Comparison of ENCODE assay signal across 33 cellular contexts in genomic region chr14:80419339-80419738, GRCh38.
DNase-seq lines count a peak whose midpoint lies in the region; ATAC-seq and TF ChIP-seq lines count a peak whose summit lies in the region.
"Had no signal": no experiment of that assay in that cellular context is flagged by ENCODE, and none has a peak within 500 bp of the region (broad histone marks: within the 10 kb centered on the region; RNA-seq: fewer than 3 reads in every experiment).

No MANE protein-coding gene starts in this region.

- H3K27me3 Mint-ChIP-seq in type B pancreatic cell: no peaks in the 10 kb centered on the region
- H3K27me3 Mint-ChIP-seq: activated naive CD4-positive, alpha-beta T cell treated with anti-CD3 and anti-CD28 coated beads, Interleukin-2, amount 50 U/mL, for 24 hours; B cell had no signal

- in situ Hi-C loops in G401 (cut with HindIII; ENCODE audit: low sequenced_read_pairs): no loop called here
- in situ Hi-C loops in astrocyte of the spinal cord (cut with HindIII; ENCODE audit: low sequenced_read_pairs): no loop called here

- H3K9me3 Mint-ChIP-seq in type B pancreatic cell: no peaks in the 10 kb centered on the region
- H3K9me3 Mint-ChIP-seq: activated naive CD4-positive, alpha-beta T cell treated with anti-CD3 and anti-CD28 coated beads, Interleukin-2, amount 50 U/mL, for 24 hours; activated T-helper 2 cell treated with anti-CD3 and anti-CD28 coated beads, Interferon-gamma antibody, Interleukin-2, Interleukin-4, amounts not matched to agents 10 μg/mL and 5 μg/mL and 100 μg/mL, durations not matched to agents 14 hours and 24 hours and 36 hours; H9; nephron had no signal

- H3K4me3 ChIP-seq in astrocyte of the spinal cord (ENCODE audit: low read depth, low read length): no peak overlapping the region
- no peak overlapping the region for H3K4me3 ChIP-seq in mucosa of descending colon
- H3K4me3 ChIP-seq: cardiac muscle cell, heart left ventricle, lower lobe of right lung, SJSA1 had no signal

- no peak for TF ChIP-seq CTCF in astrocyte of the spinal cord (IDR thresholded peaks at IDR 0.05; ENCODE audit: low read depth, low read length)
- no peak for TF ChIP-seq CTCF in mucosa of descending colon (IDR thresholded peaks at IDR 0.05)
- no peak for TF ChIP-seq CTCF in type B pancreatic cell (conservative IDR thresholded peaks at IDR 0.05)

- H3K36me3 ChIP-seq in mucosa of descending colon (ENCODE audit: low read depth): no peaks in the 10 kb centered on the region
- H3K36me3 ChIP-seq: cardiac muscle cell, heart left ventricle, lower lobe of right lung, SJSA1, WERI-Rb-1 had no signal

- intact Hi-C loops in mucosa of descending colon (cut with DNase I, micrococcal nuclease) (no loop called here), left cardiac atrium (cut with DNase I) (no loop called here)

- H3K4me3 Mint-ChIP-seq in type B pancreatic cell: no peak overlapping the region
- H3K4me3 Mint-ChIP-seq: activated naive CD4-positive, alpha-beta T cell treated with anti-CD3 and anti-CD28 coated beads, Interleukin-2, amount 50 U/mL, for 24 hours; B cell; CD8-positive, alpha-beta T cell; H9; nephron; stimulated activated effector memory CD8-positive, alpha-beta T cell treated with anti-CD3 and anti-CD28 coated beads, Interleukin-12 subunit alpha, Interleukin-12 subunit beta, amount 100 ng/mL, for 72 hours had no signal

- no peaks in the 10 kb centered on the region for H3K4me1 Mint-ChIP-seq in type B pancreatic cell (ENCODE audit: unreplicated experiment)
- H3K4me1 Mint-ChIP-seq: activated naive CD4-positive, alpha-beta T cell treated with anti-CD3 and anti-CD28 coated beads, Interleukin-2, amount 50 U/mL, for 24 hours; B cell; H9; nephron; stimulated activated effector memory CD8-positive, alpha-beta T cell treated with anti-CD3 and anti-CD28 coated beads, Interleukin-12 subunit alpha, Interleukin-12 subunit beta, amount 100 ng/mL, for 72 hours had no signal

- peak; percentile 71 for DNase-seq in G401 (ENCODE audit: low spot score)
- peak; percentile 93 for DNase-seq in NCI-H2081 treated with DMSO at 0.1 percent for 48 hours (lab: John Stamatoyannopoulos, UW)
- peak; percentile 71 for DNase-seq in astrocyte of the spinal cord (ENCODE audit: low read depth, low spot score)
- no peak for DNase-seq in mucosa of descending colon
- no peak for DNase-seq in DMS79 treated with DMSO at 0.1 percent for 48 hours (lab: John Stamatoyannopoulos, UW)
- no peak for DNase-seq in type B pancreatic cell (ENCODE audit: extremely low spot score, unreplicated experiment)
- no peak for DNase-seq in left cardiac atrium
- no peak for DNase-seq in LoVo (ENCODE audit: low spot score)
- DNase-seq: ACHN; activated CD4-positive, alpha-beta T cell treated with anti-CD3 and anti-CD28 coated beads for 4 hours; amniotic stem cell; CD8-positive, alpha-beta T cell; cortex of kidney; effector memory CD4-positive, alpha-beta T cell; H9; heart left ventricle; lower lobe of right lung; NCI-H187; NCI-H2227 treated with DMSO at 0.1 percent for 48 hours; NCI-H82; RPMI8226; stimulated activated CD4-positive, alpha-beta T cell treated with anti-CD3 and anti-CD28 coated beads, Interleukin-15, amount 100 ng/mL, for 24 hours; stimulated activated CD4-positive, alpha-beta T cell treated with anti-CD3 and anti-CD28 coated beads, Interleukin-4, amount 100 ng/mL, for 4 hours; T1000; trophoblast cell; WERI-Rb-1 had no signal

- H3K27ac Mint-ChIP-seq in type B pancreatic cell: no peak overlapping the region
- H3K27ac Mint-ChIP-seq: activated naive CD4-positive, alpha-beta T cell treated with anti-CD3 and anti-CD28 coated beads, Interleukin-2, amount 50 U/mL, for 24 hours; activated T-helper 2 cell treated with anti-CD3 and anti-CD28 coated beads, Interferon-gamma antibody, Interleukin-2, Interleukin-4, amounts not matched to agents 10 μg/mL and 5 μg/mL and 100 μg/mL, durations not matched to agents 14 hours and 24 hours and 36 hours; B cell; CD8-positive, alpha-beta T cell; H9; nephron; stimulated activated effector memory CD8-positive, alpha-beta T cell treated with anti-CD3 and anti-CD28 coated beads, Interleukin-12 subunit alpha, Interleukin-12 subunit beta, amount 100 ng/mL, for 72 hours had no signal

- no peaks in the 10 kb centered on the region for H3K36me3 Mint-ChIP-seq in type B pancreatic cell
- H3K36me3 Mint-ChIP-seq: activated naive CD4-positive, alpha-beta T cell treated with anti-CD3 and anti-CD28 coated beads, Interleukin-2, amount 50 U/mL, for 24 hours; CD8-positive, alpha-beta T cell; stimulated activated effector memory CD8-positive, alpha-beta T cell treated with anti-CD3 and anti-CD28 coated beads, Interleukin-12 subunit alpha, Interleukin-12 subunit beta, amount 100 ng/mL, for 72 hours had no signal

- no peaks in the 10 kb centered on the region for H3K4me1 ChIP-seq in mucosa of descending colon (ENCODE audit: low read depth)
- H3K4me1 ChIP-seq: heart left ventricle, lower lobe of right lung, SJSA1 had no signal

- peak; percentile 32 for ATAC-seq in mucosa of descending colon
- no peak for ATAC-seq in left cardiac atrium
- ATAC-seq: CD8-positive, alpha-beta T cell; heart left ventricle; lower lobe of right lung; stimulated activated effector memory CD8-positive, alpha-beta T cell treated with anti-CD3 and anti-CD28 coated beads, Interleukin-12 subunit alpha, Interleukin-12 subunit beta, amount 100 ng/mL, for 72 hours had no signal

- no peaks in the 10 kb centered on the region for H3K9me3 ChIP-seq in mucosa of descending colon
- H3K9me3 ChIP-seq: heart left ventricle, lower lobe of right lung, SJSA1 had no signal

Comparison
In these comparisons a context has a peak if more than half of its experiments do, and no peak if none do; other contexts are left out.
1. DNase-seq: peak in G401 (single experiment), NCI-H2081 treated with DMSO at 0.1 percent for 48 hours (single experiment) and astrocyte of the spinal cord (single experiment); none in mucosa of descending colon (0 of 3), DMS79 treated with DMSO at 0.1 percent for 48 hours (single experiment), type B pancreatic cell (single experiment), left cardiac atrium (single experiment) and LoVo (single experiment).